In the genomic region with DNA sequence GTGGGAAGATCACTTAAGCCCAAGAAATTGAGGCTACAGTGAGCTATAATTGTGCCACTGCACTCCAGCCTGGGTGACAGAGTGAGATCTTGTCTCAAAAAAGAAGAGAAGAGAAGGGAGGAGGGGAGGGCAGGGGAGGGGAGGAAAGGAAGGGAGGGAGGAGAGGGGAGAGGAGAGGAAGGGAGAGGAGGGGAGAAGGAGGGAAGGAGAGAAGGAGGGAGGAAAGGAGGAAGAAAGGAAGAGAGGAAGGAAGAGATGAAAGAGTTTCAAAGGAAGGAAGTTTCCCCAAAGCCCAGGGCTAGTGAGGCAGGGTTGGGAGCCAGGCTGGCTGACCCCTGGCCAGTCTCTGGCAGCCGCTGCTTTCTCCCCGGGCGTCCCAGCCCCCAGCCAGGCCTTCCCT, we compare ENCODE assay signal across 35 cellular contexts.
"Had no signal": no experiment of that assay in that cellular context is flagged by ENCODE, and none has a peak within 500 bp of the region (broad histone marks: within the 10 kb centered on the region; RNA-seq: fewer than 3 reads in every experiment).

No MANE protein-coding gene starts in this region.

- H3K27me3 Mint-ChIP-seq: activated CD4-positive, alpha-beta T cell treated with anti-CD3 and anti-CD28 coated beads, Interleukin-2, amount 10 ng/mL, durations not matched to agents 24 days and 14 days had no signal

- FAIRE-seq: astrocyte, TTC549 had no signal

- H3K27ac ChIP-seq: adrenal gland, brain microvascular endothelial cell, coronary artery, dorsolateral prefrontal cortex, gastrocnemius medialis, hepatocyte, left ventricle myocardium inferior, ovary, skin epidermis, thoracic aorta, uterus, VCaP had no signal

- H3K79me2 ChIP-seq: hepatocyte had no signal

- ATAC-seq: activated CD4-positive, CD25-positive, alpha-beta regulatory T cell treated with anti-CD3 and anti-CD28 coated beads, Interleukin-2, amount 50 U/mL, for 24 hours; gastrocnemius medialis; sciatic nerve; stimulated activated effector memory CD8-positive, alpha-beta T cell treated with anti-CD3 and anti-CD28 coated beads, Interleukin-12 subunit alpha, Interleukin-12 subunit beta, amount 100 ng/mL, for 72 hours had no signal

- H3K36me3 Mint-ChIP-seq: activated CD4-positive, alpha-beta memory T cell treated with anti-CD3 and anti-CD28 coated beads for 36 hours; activated naive CD8-positive, alpha-beta T cell treated with anti-CD3 and anti-CD28 coated beads for 36 hours; stimulated activated effector memory CD8-positive, alpha-beta T cell treated with anti-CD3 and anti-CD28 coated beads, Interleukin-12 subunit alpha, Interleukin-12 subunit beta, amount 100 ng/mL, for 72 hours had no signal

- H3K4me1 ChIP-seq: adrenal gland, gastrocnemius medialis, uterus had no signal

- DNase-seq: activated CD4-positive, alpha-beta memory T cell treated with anti-CD3 and anti-CD28 coated beads for 36 hours; activated CD4-positive, alpha-beta T cell treated with anti-CD3 and anti-CD28 coated beads, Interleukin-2, amount 10 ng/mL, durations not matched to agents 24 days and 14 days; activated CD8-positive, alpha-beta memory T cell treated with anti-CD3 and anti-CD28 coated beads, Interleukin-2, amount 50 U/mL, for 4 hours; activated effector memory CD4-positive, alpha-beta T cell treated with anti-CD3 and anti-CD28 coated beads, Interleukin-2, amount 50 U/mL, for 16 hours; activated naive CD4-positive, alpha-beta T cell treated with anti-CD3 and anti-CD28 coated beads for 36 hours; activated naive CD8-positive, alpha-beta T cell treated with anti-CD3 and anti-CD28 coated beads for 36 hours; activated T-cell treated with anti-CD3 and anti-CD28 coated beads, Interleukin-2, amount 50 U/mL, for 1 hour; adrenal gland; brain microvascular endothelial cell; dorsolateral prefrontal cortex; effector memory CD4-positive, alpha-beta T cell; erythroblast; gastrocnemius medialis; glutamatergic neuron; islet precursor cell; left ventricle myocardium inferior; ovary; stimulated activated CD4-positive, alpha-beta T cell treated with anti-CD3 and anti-CD28 coated beads, Interleukin-4, amount 100 ng/mL, for 24 hours; trophoblast cell; uterus had no signal

- H3K9me3 ChIP-seq: adrenal gland, gastrocnemius medialis, left ventricle myocardium inferior, ovary, thoracic aorta, uterus had no signal

- H3K4me3 Mint-ChIP-seq: activated CD4-positive, alpha-beta memory T cell treated with anti-CD3 and anti-CD28 coated beads for 36 hours; activated CD4-positive, alpha-beta T cell treated with anti-CD3 and anti-CD28 coated beads, Interleukin-2, amount 10 ng/mL, durations not matched to agents 24 days and 14 days; activated naive CD4-positive, alpha-beta T cell treated with anti-CD3 and anti-CD28 coated beads for 36 hours; activated naive CD8-positive, alpha-beta T cell treated with anti-CD3 and anti-CD28 coated beads for 36 hours; activated T-helper 1 cell treated with anti-CD3 and anti-CD28 coated beads, Interleukin-12 subunit alpha, Interleukin-12 subunit beta, Interleukin-2, Interleukin-4 antibody, amounts not matched to agents 30 ng/mL and 10 ng/mL and 1 ng/mL, durations not matched to agents 14 hours and 24 hours and 36 hours; nephron; stimulated activated effector memory CD8-positive, alpha-beta T cell treated with anti-CD3 and anti-CD28 coated beads, Interleukin-12 subunit alpha, Interleukin-12 subunit beta, amount 100 ng/mL, for 72 hours; stimulated activated naive CD8-positive, alpha-beta T cell treated with anti-CD3 and anti-CD28 coated beads, Interleukin-15, Interleukin-2, amounts not matched to agents 100 ng/mL and 50 ng/mL, for 24 hours had no signal

- H3K36me3 ChIP-seq: adrenal gland, brain microvascular endothelial cell, gastrocnemius medialis, left ventricle myocardium inferior, ovary, thoracic aorta, uterus had no signal

- H3K9me3 Mint-ChIP-seq: activated CD4-positive, alpha-beta memory T cell treated with anti-CD3 and anti-CD28 coated beads for 36 hours; activated CD4-positive, alpha-beta T cell treated with anti-CD3 and anti-CD28 coated beads, Interleukin-2, amount 10 ng/mL, durations not matched to agents 24 days and 14 days; activated naive CD4-positive, alpha-beta T cell treated with anti-CD3 and anti-CD28 coated beads for 36 hours; activated naive CD8-positive, alpha-beta T cell treated with anti-CD3 and anti-CD28 coated beads for 36 hours; activated T-helper 1 cell treated with anti-CD3 and anti-CD28 coated beads, Interleukin-12 subunit alpha, Interleukin-12 subunit beta, Interleukin-2, Interleukin-4 antibody, amounts not matched to agents 30 ng/mL and 10 ng/mL and 1 ng/mL, durations not matched to agents 14 hours and 24 hours and 36 hours; nephron; stimulated activated effector memory CD8-positive, alpha-beta T cell treated with anti-CD3 and anti-CD28 coated beads, Interleukin-12 subunit alpha, Interleukin-12 subunit beta, amount 100 ng/mL, for 72 hours; stimulated activated naive CD8-positive, alpha-beta T cell treated with anti-CD3 and anti-CD28 coated beads, Interleukin-15, Interleukin-2, amounts not matched to agents 100 ng/mL and 50 ng/mL, for 24 hours had no signal

- H3K4me3 ChIP-seq: adrenal gland, coronary artery, dorsolateral prefrontal cortex, gastrocnemius medialis, hepatocyte, left ventricle myocardium inferior, lung, ovary, skin epidermis, thoracic aorta, uterus had no signal

- H3K27me3 ChIP-seq: adrenal gland, brain microvascular endothelial cell, hepatocyte, ovary, uterus had no signal

- H3K4me1 Mint-ChIP-seq: activated CD4-positive, alpha-beta T cell treated with anti-CD3 and anti-CD28 coated beads, Interleukin-2, amount 10 ng/mL, durations not matched to agents 24 days and 14 days; nephron; stimulated activated effector memory CD8-positive, alpha-beta T cell treated with anti-CD3 and anti-CD28 coated beads, Interleukin-12 subunit alpha, Interleukin-12 subunit beta, amount 100 ng/mL, for 72 hours had no signal

- H2AFZ ChIP-seq: hepatocyte had no signal

- H3K27ac Mint-ChIP-seq: activated CD4-positive, alpha-beta memory T cell treated with anti-CD3 and anti-CD28 coated beads for 36 hours; activated CD4-positive, alpha-beta T cell treated with anti-CD3 and anti-CD28 coated beads, Interleukin-2, amount 10 ng/mL, durations not matched to agents 24 days and 14 days; activated naive CD4-positive, alpha-beta T cell treated with anti-CD3 and anti-CD28 coated beads for 36 hours; activated naive CD8-positive, alpha-beta T cell treated with anti-CD3 and anti-CD28 coated beads for 36 hours; activated T-helper 1 cell treated with anti-CD3 and anti-CD28 coated beads, Interleukin-12 subunit alpha, Interleukin-12 subunit beta, Interleukin-2, Interleukin-4 antibody, amounts not matched to agents 30 ng/mL and 10 ng/mL and 1 ng/mL, durations not matched to agents 14 hours and 24 hours and 36 hours; nephron; progenitor cell of endocrine pancreas; stimulated activated effector memory CD8-positive, alpha-beta T cell treated with anti-CD3 and anti-CD28 coated beads, Interleukin-12 subunit alpha, Interleukin-12 subunit beta, amount 100 ng/mL, for 72 hours; stimulated activated naive CD8-positive, alpha-beta T cell treated with anti-CD3 and anti-CD28 coated beads, Interleukin-15, Interleukin-2, amounts not matched to agents 100 ng/mL and 50 ng/mL, for 24 hours had no signal

- H3K4me2 ChIP-seq: hepatocyte had no signal
